ENCODE assay signal across 16 cellular contexts in genomic region chr20:44030394-44030793, GRCh38.
DNase-seq lines count a peak whose midpoint lies in the region; ATAC-seq, FAIRE-seq and TF ChIP-seq lines count a peak whose summit lies in the region.
"Had no signal": no experiment of that assay in that cellular context is flagged by ENCODE, and none has a peak within 500 bp of the region (broad histone marks: within the 10 kb centered on the region; RNA-seq: fewer than 3 reads in every experiment).

No MANE protein-coding gene starts in this region.

- peaks cover 4% of the 10 kb centered on the region for H3K9me3 Mint-ChIP-seq in activated CD4-positive, alpha-beta memory T cell treated with anti-CD3 and anti-CD28 coated beads, Interleukin-2, amount 10 ng/mL, durations not matched to agents 7 days and 5 days
- H3K9me3 Mint-ChIP-seq in activated CD4-positive, alpha-beta memory T cell treated with anti-CD3 and anti-CD28 coated beads for 36 hours = no peaks in the 10 kb centered on the region
- no peaks in the 10 kb centered on the region for H3K9me3 Mint-ChIP-seq in type B pancreatic cell

- ATAC-seq in left ventricle myocardium superior = no peak
- no peak for ATAC-seq in HG03025 (IDR thresholded peaks at IDR 0.05; ENCODE audit: low FRiP score, unreplicated experiment)

- POLR2A ChIA-PET in activated CD4-positive, alpha-beta memory T cell treated with anti-CD3 and anti-CD28 coated beads, Interleukin-2, amount 10 ng/mL, durations not matched to agents 7 days and 5 days (lab: Charles Lee) = interaction anchor here (2.0 kb wide), 1 partner anchor 88 kb away, joined by 9 read pairs; no protein-coding TSS in a partner anchor
- POLR2A ChIA-PET in activated CD4-positive, alpha-beta memory T cell treated with anti-CD3 and anti-CD28 coated beads for 36 hours (lab: Charles Lee) = interaction anchor here (0.5 kb wide), 1 partner anchor 261 kb away, joined by 4 read pairs; no protein-coding TSS in a partner anchor

- no peak overlapping the region for H3K27ac ChIP-seq in small intestine (ENCODE audit: low read depth in 1 of 2, low read length in 1 of 2)

- no peaks in the 10 kb centered on the region for H3K36me3 ChIP-seq in small intestine (ENCODE audit: control insufficient read depth in 2 of 2, insufficient read depth in 2 of 2, low read length in 2 of 2)

- WGBS in small intestine, 3 donors = 86 to 92% (median 91%) methylated on average over 2 of the region's 2 CpGs

- H3K4me1 ChIP-seq in small intestine (ENCODE audit: control insufficient read depth in 2 of 2, insufficient read depth in 1 of 2, low read depth in 1 of 2, low read length in 1 of 2) = no peaks in the 10 kb centered on the region

- H3K4me3 ChIP-seq in small intestine (ENCODE audit: low read depth in 1 of 2, low read length in 2 of 2) = no peak overlapping the region

- no peaks in the 10 kb centered on the region for H3K9me3 ChIP-seq in small intestine (ENCODE audit: control insufficient read depth, low read depth)

- CTCF ChIA-PET in activated CD4-positive, alpha-beta memory T cell treated with anti-CD3 and anti-CD28 coated beads, Interleukin-2, amount 10 ng/mL, durations not matched to agents 7 days and 5 days (lab: Charles Lee) = interaction anchor here (2.4 kb wide), 1 partner anchor 47 kb away, joined by 5 read pairs; no protein-coding TSS in a partner anchor
- CTCF ChIA-PET in activated CD4-positive, alpha-beta memory T cell treated with anti-CD3 and anti-CD28 coated beads for 36 hours (lab: Charles Lee) = no interaction called here

- FAIRE-seq in small intestine (lab: Jason Lieb, UNC) = no peak

- intact Hi-C loops in activated CD4-positive, alpha-beta memory T cell treated with anti-CD3 and anti-CD28 coated beads for 36 hours (cut with micrococcal nuclease) = no loop called here
- intact Hi-C loops in cardiac septum (cut with DNase I) (no loop called here), left ventricle myocardium superior (cut with micrococcal nuclease) (no loop called here)

- peaks cover 65% of the 10 kb centered on the region for H3K4me1 Mint-ChIP-seq in activated CD4-positive, alpha-beta memory T cell treated with anti-CD3 and anti-CD28 coated beads, Interleukin-2, amount 10 ng/mL, durations not matched to agents 7 days and 5 days
- peaks cover 39% of the 10 kb centered on the region for H3K4me1 Mint-ChIP-seq in activated CD4-positive, alpha-beta memory T cell treated with anti-CD3 and anti-CD28 coated beads for 36 hours (ENCODE audit: low read depth)
- H3K4me1 Mint-ChIP-seq in type B pancreatic cell (ENCODE audit: unreplicated experiment) = peaks cover 7% of the 10 kb centered on the region

- no peak overlapping the region for H3K4me3 Mint-ChIP-seq in activated CD4-positive, alpha-beta memory T cell treated with anti-CD3 and anti-CD28 coated beads, Interleukin-2, amount 10 ng/mL, durations not matched to agents 7 days and 5 days
- no peak overlapping the region for H3K4me3 Mint-ChIP-seq in activated CD4-positive, alpha-beta memory T cell treated with anti-CD3 and anti-CD28 coated beads for 36 hours
- H3K4me3 Mint-ChIP-seq in type B pancreatic cell = no peak overlapping the region

- no peak overlapping the region for H3K27ac Mint-ChIP-seq in activated CD4-positive, alpha-beta memory T cell treated with anti-CD3 and anti-CD28 coated beads, Interleukin-2, amount 10 ng/mL, durations not matched to agents 7 days and 5 days
- H3K27ac Mint-ChIP-seq in activated CD4-positive, alpha-beta memory T cell treated with anti-CD3 and anti-CD28 coated beads for 36 hours = no peak overlapping the region
- H3K27ac Mint-ChIP-seq in type B pancreatic cell = no peak overlapping the region

- peaks cover 8% of the 10 kb centered on the region for H3K36me3 Mint-ChIP-seq in activated CD4-positive, alpha-beta memory T cell treated with anti-CD3 and anti-CD28 coated beads, Interleukin-2, amount 10 ng/mL, durations not matched to agents 7 days and 5 days (ENCODE audit: low read depth)
- no peaks in the 10 kb centered on the region for H3K36me3 Mint-ChIP-seq in activated CD4-positive, alpha-beta memory T cell treated with anti-CD3 and anti-CD28 coated beads for 36 hours
- no peaks in the 10 kb centered on the region for H3K36me3 Mint-ChIP-seq in type B pancreatic cell

- peak; percentile 8 for DNase-seq in activated CD4-positive, alpha-beta memory T cell treated with anti-CD3 and anti-CD28 coated beads, Interleukin-2, amount 10 ng/mL, durations not matched to agents 7 days and 5 days
- DNase-seq in activated CD4-positive, alpha-beta memory T cell treated with anti-CD3 and anti-CD28 coated beads for 36 hours = no peak
- DNase-seq in cardiac septum (ENCODE audit: low spot score) (peak; percentile 46), left ventricle myocardium superior (no peak), mesenteric fat pad (ENCODE audit: low spot score) (peak; percentile 35), type B pancreatic cell (ENCODE audit: extremely low spot score, unreplicated experiment) (peak; percentile 22), small intestine (no peak)
- DNase-seq: 8988T, KG1, NCI-H1417, NCI-H187, NCI-H2227 treated with DMSO at 0.1 percent for 48 hours, NCI-H510A treated with DMSO at 0.1 percent for 48 hours, NCI-H774, OCI-M1 had no signal

- no peak for TF ChIP-seq CTCF in type B pancreatic cell (conservative IDR thresholded peaks at IDR 0.05)

- no peaks in the 10 kb centered on the region for H3K27me3 ChIP-seq in small intestine (ENCODE audit: control insufficient read depth in 2 of 2, insufficient read depth in 2 of 2, low read length in 2 of 2)

- peaks cover 87% of the 10 kb centered on the region for H3K27me3 Mint-ChIP-seq in activated CD4-positive, alpha-beta memory T cell treated with anti-CD3 and anti-CD28 coated beads, Interleukin-2, amount 10 ng/mL, durations not matched to agents 7 days and 5 days
- H3K27me3 Mint-ChIP-seq in activated CD4-positive, alpha-beta memory T cell treated with anti-CD3 and anti-CD28 coated beads for 36 hours = peaks cover 19% of the 10 kb centered on the region
- H3K27me3 Mint-ChIP-seq in type B pancreatic cell = peaks cover 53% of the 10 kb centered on the region

Comparison
In these comparisons a context has a peak if more than half of its experiments do, and no peak if none do; other contexts are left out.
1. DNase-seq: peak in activated CD4-positive, alpha-beta memory T cell treated with anti-CD3 and anti-CD28 coated beads, Interleukin-2, amount 10 ng/mL, durations not matched to agents 7 days and 5 days (single experiment), cardiac septum (single experiment), mesenteric fat pad (single experiment) and type B pancreatic cell (single experiment); none in activated CD4-positive, alpha-beta memory T cell treated with anti-CD3 and anti-CD28 coated beads for 36 hours (single experiment), left ventricle myocardium superior (single experiment) and small intestine (single experiment).